23 cellular contexts compared by ENCODE assay signal in the genomic region with DNA sequence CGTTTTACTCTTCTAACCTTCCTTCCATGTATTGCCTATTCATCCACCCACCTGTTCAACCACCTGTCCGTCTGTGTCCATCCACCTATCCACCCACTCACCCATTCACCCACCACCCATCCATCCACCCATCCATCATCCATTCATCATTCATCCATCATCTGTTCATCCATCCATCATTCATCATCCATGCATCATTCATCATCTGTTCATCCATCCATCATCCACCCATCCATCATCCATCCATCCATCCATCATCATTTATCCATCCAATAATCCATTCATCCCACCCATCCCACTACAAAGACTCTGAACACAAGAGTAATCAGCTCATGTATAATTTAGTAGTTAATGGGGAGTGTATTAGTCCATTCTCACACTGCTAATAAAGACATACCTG.
DNase-seq lines count a peak whose midpoint lies in the region; ATAC-seq, FAIRE-seq and TF ChIP-seq lines count a peak whose summit lies in the region.
"Had no signal": no experiment of that assay in that cellular context is flagged by ENCODE, and none has a peak within 500 bp of the region (broad histone marks: within the 10 kb centered on the region; RNA-seq: fewer than 3 reads in every experiment).

No MANE protein-coding gene starts in this region.

- H3K4me3 Mint-ChIP-seq in CD4-positive, alpha-beta memory T cell, result no peak overlapping the region
- H3K4me3 Mint-ChIP-seq: CD8-positive, alpha-beta memory T cell had no signal

- 2% methylated on average over 2 of the region's 2 CpGs for WGBS in HepG2 (ENCODE audit: low lambda C conversion rate)
- WGBS in right lobe of liver (ENCODE audit: insufficient coverage, low coverage, low lambda C conversion rate, missing lambda C conversion rate), result 38% methylated on average over 2 of the region's 2 CpGs
- 0% methylated on average over 2 of the region's 2 CpGs for WGBS in GM12878 (ENCODE audit: insufficient coverage, insufficient replicate concordance, low lambda C conversion rate, missing lambda C conversion rate)

- peak overlapping the region in 1 of 7 donors; percentile 4 for H3K27ac Mint-ChIP-seq in CD4-positive, alpha-beta memory T cell

- H3K27me3 Mint-ChIP-seq in CD4-positive, alpha-beta memory T cell, result peaks cover 2 to 3% of the 10 kb centered on the region in 2 donors

- no peaks in the 10 kb centered on the region for H3K9me3 ChIP-seq in HepG2 (ENCODE audit: low read length)
- H3K9me3 ChIP-seq in right lobe of liver, result no peaks in the 10 kb centered on the region
- H3K9me3 ChIP-seq in GM12878 (replicated peaks; ENCODE audit: control insufficient read depth, insufficient read depth, low read length), result no peaks in the 10 kb centered on the region; the same call in 2 of the 3 replicates
- no peaks in the 10 kb centered on the region for H3K9me3 ChIP-seq in neural cell (ENCODE audit: low read length)
- no peaks in the 10 kb centered on the region for H3K9me3 ChIP-seq in CD4-positive, alpha-beta memory T cell (ENCODE audit: control insufficient read depth in 1 of 2, low read length in 2 of 2)
- H3K9me3 ChIP-seq in tibial artery, result no peaks in the 10 kb centered on the region
- H3K9me3 ChIP-seq: A549 had no signal

- H4K20me1 ChIP-seq in HepG2 (ENCODE audit: insufficient read depth, low read length), result no peaks in the 10 kb centered on the region; the same call in 1 of the 2 replicates
- H4K20me1 ChIP-seq in GM12878 (ENCODE audit: control insufficient read depth, insufficient read depth), result no peaks in the 10 kb centered on the region
- H4K20me1 ChIP-seq in neural cell (ENCODE audit: insufficient read depth), result no peaks in the 10 kb centered on the region

- RAD21 ChIA-PET in GM12878 (lab: Charles Lee; ENCODE audit: unreplicated experiment), result no interaction called here

- ATAC-seq in HepG2, result no peak
- no peak for ATAC-seq in right lobe of liver
- no peak for ATAC-seq in GM12878
- ATAC-seq: HCT116 had no signal

- TF ChIP-seq POLR2A in HepG2 (IDR thresholded peaks at IDR 0.05; ENCODE audit: insufficient read depth in 1 of 2, low read depth in 2 of 2, low read length in 2 of 2) (no peak), right lobe of liver (IDR thresholded peaks at IDR 0.05) (no peak), GM12891 (IDR thresholded peaks at IDR 0.05; ENCODE audit: low read depth, low read length) (no peak), GM12878 (IDR thresholded peaks at IDR 0.05; ENCODE audit: low read depth, low read length) (no peak)

- peaks cover 3 to 13% (median 5%) of the 10 kb centered on the region in 4 donors for H3K4me1 Mint-ChIP-seq in CD4-positive, alpha-beta memory T cell

- H3K4me3 ChIP-seq in HepG2 (replicated peaks in 1 of 3; ENCODE audit: insufficient read depth in 1 of 3, low read depth in 2 of 3, low read length in 3 of 3), result no peak overlapping the region
- no peak overlapping the region for H3K4me3 ChIP-seq in right lobe of liver
- H3K4me3 ChIP-seq in GM12878, result no peak overlapping the region
- no peak overlapping the region for H3K4me3 ChIP-seq in neural cell (ENCODE audit: low read length)
- H3K4me3 ChIP-seq in CD4-positive, alpha-beta memory T cell (ENCODE audit: low read length in 2 of 2), result no peak overlapping the region
- H3K4me3 ChIP-seq in tibial artery, result no peak overlapping the region
- H3K4me3 ChIP-seq: A549 had no signal

- H3K79me2 ChIP-seq in HepG2 (ENCODE audit: insufficient read depth, low read length) (no peaks in the 10 kb centered on the region), GM12878 (ENCODE audit: control insufficient read depth, insufficient read depth, low read length) (no peaks in the 10 kb centered on the region), neural cell (replicated peaks; ENCODE audit: insufficient read depth, low read length) (no peaks in the 10 kb centered on the region)

- H3K27me3 ChIP-seq in HepG2 (ENCODE audit: control insufficient read depth in 1 of 2, insufficient read depth in 2 of 2, low read length in 2 of 2) (peaks cover 12 to 52% of the 10 kb centered on the region in 2 experiments; a peak in 4 of 5 replicates), right lobe of liver (no peaks in the 10 kb centered on the region), GM12878 (replicated peaks in 1 of 2; ENCODE audit: control insufficient read depth in 2 of 2, insufficient read depth in 2 of 2, low read length in 1 of 2) (peaks cover 0 to 2% of the 10 kb centered on the region in 2 experiments; a peak in 2 of 4 replicates), neural cell (ENCODE audit: insufficient read depth, low read depth, low read length) (no peaks in the 10 kb centered on the region), tibial artery (no peaks in the 10 kb centered on the region)
- no peaks in the 10 kb centered on the region for H3K27me3 ChIP-seq in CD4-positive, alpha-beta memory T cell (ENCODE audit: insufficient read depth, low read length)

- no peaks in the 10 kb centered on the region for H3K9me2 ChIP-seq in neural cell (ENCODE audit: insufficient read depth, low read length)

- H3K27ac ChIP-seq in HepG2 (ENCODE audit: extremely low read length, insufficient read depth, low read length) (no peak overlapping the region), right lobe of liver (no peak overlapping the region), GM12878 (ENCODE audit: control insufficient read depth, insufficient read depth) (no peak overlapping the region), neural cell (ENCODE audit: low read length) (no peak overlapping the region), tibial artery (no peak overlapping the region)
- H3K27ac ChIP-seq in CD4-positive, alpha-beta memory T cell (ENCODE audit: low read depth, low read length), result no peak overlapping the region
- H3K27ac ChIP-seq: 22Rv1, A549, KMS-11 had no signal

- intact Hi-C loops in HepG2 (cut with micrococcal nuclease; ENCODE audit: unreplicated experiment), result no loop called here
- intact Hi-C loops in right lobe of liver (cut with DNase I), result no loop called here
- intact Hi-C loops in GM12878 (cut with micrococcal nuclease; ENCODE audit: unreplicated experiment), result no loop called here
- intact Hi-C loops in CD4-positive, alpha-beta memory T cell (cut with micrococcal nuclease), result loop anchor here (2.0 kb wide), 1 partner anchor 306 kb away; no protein-coding TSS in a partner anchor
- intact Hi-C loops in tibial artery (cut with DNase I; ENCODE audit: low total_unique reads), result no loop called here

- no peak for FAIRE-seq in HepG2 (lab: Jason Lieb, UNC)
- peak; percentile 61 for FAIRE-seq in GM12891 (lab: Jason Lieb, UNC)
- FAIRE-seq in GM12878 (lab: Jason Lieb, UNC), result no peak
- FAIRE-seq: A549, GM12892, GM18507 had no signal

- H3K4me2 ChIP-seq in HepG2 (ENCODE audit: low read depth, low read length) (no peak overlapping the region), GM12878 (ENCODE audit: control insufficient read depth, insufficient read depth) (no peak overlapping the region), neural cell (ENCODE audit: low read length) (no peak overlapping the region)
- H3K4me2 ChIP-seq: A549, KMS-11 had no signal

- H3K9ac ChIP-seq in HepG2 (ENCODE audit: insufficient read depth, low read depth, low read length), result no peak overlapping the region
- H3K9ac ChIP-seq in GM12878 (ENCODE audit: control insufficient read depth, insufficient read depth, low read length), result no peak overlapping the region
- no peak overlapping the region for H3K9ac ChIP-seq in neural cell (ENCODE audit: low read length)
- H3K9ac ChIP-seq: KMS-11 had no signal

- no peaks in the 10 kb centered on the region for H3K36me3 Mint-ChIP-seq in CD4-positive, alpha-beta memory T cell
- H3K36me3 Mint-ChIP-seq: CD8-positive, alpha-beta memory T cell had no signal

- CTCF ChIA-PET in HepG2 (lab: Yijun Ruan, JAX; ENCODE audit: low intra/inter-chr PET ratio, low total read pairs), result no interaction called here
- CTCF ChIA-PET in GM12878 (lab: Yijun Ruan, JAX), result interaction anchor here (0.7 to 4.4 kb wide), 4 partner anchors 24 to 55 kb away, joined by 3 to 50 read pairs (median 38); no protein-coding TSS in a partner anchor
- CTCF ChIA-PET in CD4-positive, alpha-beta memory T cell (lab: Charles Lee; ENCODE audit: partially characterized antibody), result interaction anchor here (4.7 kb wide), 1 partner anchor 43 kb away, joined by 49 read pairs; no protein-coding TSS in a partner anchor

- TF ChIP-seq CTCF in HepG2 (CRISPR knock-in tag; IDR thresholded peaks at IDR 0.05) (no peak), right lobe of liver (IDR thresholded peaks at IDR 0.05) (no peak), GM12878 (IDR thresholded peaks at IDR 0.05 in 2 of 3, conservative IDR thresholded peaks at IDR 0.05 in 1 of 3; ENCODE audit: control insufficient read depth in 2 of 3, extremely low read depth in 1 of 3, insufficient read depth in 1 of 3, low read depth in 3 of 3, low read length in 3 of 3) (no peak), neural cell (IDR thresholded peaks at IDR 0.05; ENCODE audit: poor library complexity, severe bottlenecking) (no peak), tibial artery (IDR thresholded peaks at IDR 0.05) (no peak)

- SMC1A ChIA-PET in GM12878 (lab: Charles Lee; ENCODE audit: uncharacterized antibody, unreplicated experiment), result interaction anchor here (3.9 to 4.6 kb wide), 2 partner anchors 24 to 42 kb away, joined by 27 to 29 read pairs; no protein-coding TSS in a partner anchor

- TF ChIP-seq EP300 in HepG2 (IDR thresholded peaks at IDR 0.05; ENCODE audit: low read depth in 2 of 2, low read length in 2 of 2) (no peak), HepG2 (CRISPR knock-in tag; IDR thresholded peaks at IDR 0.05; ENCODE audit: borderline replicate concordance) (no peak), GM12878 (IDR thresholded peaks at IDR 0.05; ENCODE audit: borderline replicate concordance in 1 of 2, control insufficient read depth in 1 of 2, low read depth in 2 of 2, low read length in 2 of 2) (no peak), neural cell (conservative IDR thresholded peaks at IDR 0.05; ENCODE audit: poor library complexity, severe bottlenecking) (peak; percentile 24)

- POLR2A ChIA-PET in HepG2 (lab: Yijun Ruan, JAX), result no interaction called here
- POLR2A ChIA-PET in GM12878 (lab: Charles Lee), result no interaction called here
- POLR2A ChIA-PET in CD4-positive, alpha-beta memory T cell (lab: Charles Lee; ENCODE audit: partially characterized antibody), result no interaction called here

- BruUV-seq in HepG2 (replicated peaks; lab: Mats Ljungman, UMichigan) (no TSS peak), GM12878 (replicated peaks; lab: Mats Ljungman, UMichigan) (no TSS peak)

- TF ChIP-seq RAD21 in HepG2 (CRISPR knock-in tag; IDR thresholded peaks at IDR 0.05) (no peak), GM12878 (IDR thresholded peaks at IDR 0.05; ENCODE audit: insufficient read depth, low read depth, low read length) (no peak), neural cell (conservative IDR thresholded peaks at IDR 0.05) (no peak)

- H3K4me1 ChIP-seq in HepG2 (ENCODE audit: insufficient read depth, low read length) (no peaks in the 10 kb centered on the region), right lobe of liver (no peaks in the 10 kb centered on the region), GM12878 (ENCODE audit: control insufficient read depth, insufficient read depth, low read length) (peaks cover 12% of the 10 kb centered on the region), tibial artery (no peaks in the 10 kb centered on the region)
- peaks cover 10% of the 10 kb centered on the region for H3K4me1 ChIP-seq in CD4-positive, alpha-beta memory T cell (ENCODE audit: insufficient read depth, low read length)

- H2AFZ ChIP-seq in HepG2 (ENCODE audit: low read length) (no peak overlapping the region), GM12878 (ENCODE audit: control insufficient read depth, low read depth, low read length) (no peak overlapping the region), neural cell (ENCODE audit: low read depth, low read length) (no peak overlapping the region)

- no peaks in the 10 kb centered on the region for H3F3A ChIP-seq in neural cell (ENCODE audit: insufficient read depth, low read length, poor library complexity, severe bottlenecking)

- H3K36me3 ChIP-seq in HepG2 (replicated peaks in 1 of 2; ENCODE audit: control insufficient read depth in 1 of 2, insufficient read depth in 2 of 2, low read length in 2 of 2), result no peaks in the 10 kb centered on the region
- H3K36me3 ChIP-seq in right lobe of liver, result no peaks in the 10 kb centered on the region
- H3K36me3 ChIP-seq in GM12878 (ENCODE audit: control insufficient read depth in 2 of 2, insufficient read depth in 2 of 2, low read length in 1 of 2), result no peaks in the 10 kb centered on the region
- H3K36me3 ChIP-seq in neural cell (ENCODE audit: insufficient read depth, low read length), result no peaks in the 10 kb centered on the region
- H3K36me3 ChIP-seq in CD4-positive, alpha-beta memory T cell (ENCODE audit: insufficient read depth, low read length), result no peaks in the 10 kb centered on the region
- no peaks in the 10 kb centered on the region for H3K36me3 ChIP-seq in tibial artery

- no peaks in the 10 kb centered on the region for H3K9me3 Mint-ChIP-seq in CD4-positive, alpha-beta memory T cell
- H3K9me3 Mint-ChIP-seq: CD8-positive, alpha-beta memory T cell had no signal

- DNase-seq in HepG2 (ENCODE audit: low spot score) (no peak), right lobe of liver (no peak), GM12891 (ENCODE audit: insufficient read length, low spot score) (no peak), GM12878 (ENCODE audit: low read depth, low spot score) (no peak), tibial artery (no peak), MV-4-11 (lab: John Stamatoyannopoulos, UW) (no peak)
- DNase-seq in CD4-positive, alpha-beta memory T cell, result no peak
- DNase-seq: AML-193; CD8-positive, alpha-beta memory T cell; COR-L47; DMS 273 treated with DMSO at 0.1 percent for 48 hours; DMS53; DND-41; EL; GOT3; H7 had no signal

- in situ Hi-C loops in HepG2 (cut with HindIII; ENCODE audit: extremely low pct_ligation_motif_present, low pct_unique_long_range_greater_than_20kb), result loop anchor here (25.0 kb wide), 1 partner anchor 877 kb away; no protein-coding TSS in a partner anchor
- in situ Hi-C loops in GM12878 (cut with MboI), result loop anchor here (5.0 to 25.0 kb wide), 2 partner anchors 307 to 902 kb away; no protein-coding TSS in a partner anchor
